In genomic region chr21:46184625-46185555, GRCh38 we compare ENCODE assay signal across 8 cellular contexts. TPM values are rescaled to one million over a fixed set of nuclear protein-coding genes. Genes with fewer than 3 reads are reported as not detected.
DNase-seq lines count a peak whose midpoint lies in the region; ATAC-seq and TF ChIP-seq lines count a peak whose summit lies in the region.

No MANE protein-coding gene starts in this region.

- H3K27me3 Mint-ChIP-seq in natural killer cell treated with Interleukin-12 subunit alpha and Interleukin-12 subunit beta and Interleukin-15 and Interleukin-18, amount 100 ng/mL, for 72 hours, result no peaks in the 10 kb centered on the region
- no peaks in the 10 kb centered on the region for H3K27me3 Mint-ChIP-seq in stimulated activated memory B cell treated with anti-CD40 and anti-IgM and Interleukin-4, amounts not matched to agents 10 μg/mL and 1 μg/mL and 100 μg/mL, for 72 hours

- TF ChIP-seq CTCF in GM06990 (IDR thresholded peaks at IDR 0.05; ENCODE audit: insufficient read depth, low read length, poor library complexity, severe bottlenecking), result no peak
- no peak for TF ChIP-seq CTCF in fibroblast of pulmonary artery (IDR thresholded peaks at IDR 0.05; ENCODE audit: low read length, missing control alignments)

- H3K4me1 Mint-ChIP-seq in natural killer cell treated with Interleukin-12 subunit alpha and Interleukin-12 subunit beta and Interleukin-15 and Interleukin-18, amount 100 ng/mL, for 72 hours (ENCODE audit: low read depth in 2 of 2), result peaks cover 0 to 3% of the 10 kb centered on the region in 2 donors
- peaks cover 6% of the 10 kb centered on the region for H3K4me1 Mint-ChIP-seq in stimulated activated memory B cell treated with anti-CD40 and anti-IgM and Interleukin-4, amounts not matched to agents 10 μg/mL and 1 μg/mL and 100 μg/mL, for 72 hours

- H3K9me3 Mint-ChIP-seq in natural killer cell treated with Interleukin-12 subunit alpha and Interleukin-12 subunit beta and Interleukin-15 and Interleukin-18, amount 100 ng/mL, for 72 hours, result no peaks in the 10 kb centered on the region
- H3K9me3 Mint-ChIP-seq in stimulated activated memory B cell treated with anti-CD40 and anti-IgM and Interleukin-4, amounts not matched to agents 10 μg/mL and 1 μg/mL and 100 μg/mL, for 72 hours, result no peaks in the 10 kb centered on the region

- ATAC-seq in natural killer cell treated with Interleukin-12 subunit alpha and Interleukin-12 subunit beta and Interleukin-15 and Interleukin-18, amount 100 ng/mL, for 72 hours, result peak; percentile 54 to 85
- ATAC-seq in stimulated activated memory B cell treated with anti-CD40 and anti-IgM and Interleukin-4, amounts not matched to agents 10 μg/mL and 1 μg/mL and 100 μg/mL, for 72 hours, result peak; percentile 86
- no peak for ATAC-seq in GM21360 (IDR thresholded peaks at IDR 0.05; ENCODE audit: unreplicated experiment)

- no peaks in the 10 kb centered on the region; the same call in 1 of the 2 replicates for H3K36me3 ChIP-seq in GM06990 (ENCODE audit: control insufficient read depth, insufficient read depth, low read length)

- peak overlapping the region in 1 of 2 donors; percentile 56 for H3K27ac Mint-ChIP-seq in natural killer cell treated with Interleukin-12 subunit alpha and Interleukin-12 subunit beta and Interleukin-15 and Interleukin-18, amount 100 ng/mL, for 72 hours
- peak overlapping the region; percentile 70 for H3K27ac Mint-ChIP-seq in stimulated activated memory B cell treated with anti-CD40 and anti-IgM and Interleukin-4, amounts not matched to agents 10 μg/mL and 1 μg/mL and 100 μg/mL, for 72 hours

- DNase-seq in GM06990 (ENCODE audit: extremely low read depth, insufficient read length) (peak; percentile 92), HuH-7.5 (ENCODE audit: low spot score) (peak; percentile 63), RPMI8226 (peak; percentile 59), fibroblast of pulmonary artery (ENCODE audit: low read depth) (peak; percentile 93)
- peak; percentile 37 for DNase-seq in activated effector memory CD4-positive, alpha-beta T cell treated with Interleukin-2 at 50 U/mL for 16 hours
- DNase-seq in natural killer cell treated with Interleukin-12 subunit alpha and Interleukin-12 subunit beta and Interleukin-15 and Interleukin-18, amount 100 ng/mL, for 72 hours (ENCODE audit: low spot score), result peak; percentile 82

- no peaks in the 10 kb centered on the region for H3K27me3 ChIP-seq in GM06990 (replicated peaks; ENCODE audit: control insufficient read depth, insufficient read depth, low read length)

- no peak overlapping the region for H3K4me3 Mint-ChIP-seq in natural killer cell treated with Interleukin-12 subunit alpha and Interleukin-12 subunit beta and Interleukin-15 and Interleukin-18, amount 100 ng/mL, for 72 hours
- H3K4me3 Mint-ChIP-seq in stimulated activated memory B cell treated with anti-CD40 and anti-IgM and Interleukin-4, amounts not matched to agents 10 μg/mL and 1 μg/mL and 100 μg/mL, for 72 hours, result peak overlapping the region; percentile 88

- H3K36me3 Mint-ChIP-seq in natural killer cell treated with Interleukin-12 subunit alpha and Interleukin-12 subunit beta and Interleukin-15 and Interleukin-18, amount 100 ng/mL, for 72 hours, result no peaks in the 10 kb centered on the region
- H3K36me3 Mint-ChIP-seq in stimulated activated memory B cell treated with anti-CD40 and anti-IgM and Interleukin-4, amounts not matched to agents 10 μg/mL and 1 μg/mL and 100 μg/mL, for 72 hours, result peaks cover 12% of the 10 kb centered on the region

- H3K4me3 ChIP-seq in GM06990 (replicated peaks; ENCODE audit: low read depth, low read length), result peak overlapping the region; percentile 79
- H3K4me3 ChIP-seq in fibroblast of pulmonary artery (replicated peaks; ENCODE audit: low read depth, low read length), result peak overlapping the region; percentile 59

RNA-seq across cellular contexts. Expression of gene SPATC1L, which starts 0.6 kb away (rescaled TPM):
- total RNA-seq in natural killer cell treated with Interleukin-12 subunit alpha and Interleukin-12 subunit beta and Interleukin-15 and Interleukin-18, amount 100 ng/mL, for 72 hours, result 1 to 10 TPM in 1 of 2 donors, not detected in 1; 5.0 TPM

RNA-seq across cellular contexts. Expression of gene FTCD, which starts 29.5 kb away (rescaled TPM):
- not detected for total RNA-seq in natural killer cell treated with Interleukin-12 subunit alpha and Interleukin-12 subunit beta and Interleukin-15 and Interleukin-18, amount 100 ng/mL, for 72 hours

RNA-seq across cellular contexts. Expression of gene LSS, which starts 43.7 kb away (rescaled TPM):
- 10 to 100 TPM; 32.6 to 54.4 TPM for total RNA-seq in natural killer cell treated with Interleukin-12 subunit alpha and Interleukin-12 subunit beta and Interleukin-15 and Interleukin-18, amount 100 ng/mL, for 72 hours

Comparison
In these comparisons a context has a peak if more than half of its experiments do, and no peak if none do; other contexts are left out.
1. DNase-seq: peak in every context shown above with its lines; median percentile 93 in fibroblast of pulmonary artery; 92 in GM06990; 82 in natural killer cell treated with Interleukin-12 subunit alpha and Interleukin-12 subunit beta and Interleukin-15 and Interleukin-18, amount 100 ng/mL, for 72 hours; 63 in HuH-7.5; 59 in RPMI8226; 37 in activated effector memory CD4-positive, alpha-beta T cell treated with Interleukin-2 at 50 U/mL for 16 hours.